In genomic region chr17:68854509-68854908, GRCh38 we compare ENCODE assay signal across 32 cellular contexts.
"Had no signal": no experiment of that assay in that cellular context is flagged by ENCODE, and none has a peak within 500 bp of the region (broad histone marks: within the 10 kb centered on the region; RNA-seq: fewer than 3 reads in every experiment).

No MANE protein-coding gene starts in this region.

- H3K4me3 ChIP-seq: adrenal gland, body of pancreas, breast epithelium had no signal

- H3K4me1 ChIP-seq: body of pancreas, breast epithelium had no signal

- H3K9me3 ChIP-seq: adrenal gland, body of pancreas had no signal

- ATAC-seq: activated CD8-positive, alpha-beta T cell treated with anti-CD3 and anti-CD28 coated beads for 36 hours; activated naive CD4-positive, alpha-beta T cell treated with anti-CD3 and anti-CD28 coated beads, Interleukin-2, amount 50 U/mL, for 72 hours; activated T-cell treated with anti-CD3 and anti-CD28 coated beads, Interleukin-2, amount 50 U/mL, for 4 hours; activated T-cell treated with anti-CD3 and anti-CD28 coated beads, Interleukin-2, amount 50 U/mL, for 72 hours; activated T-helper 17 cell treated with anti-CD3 and anti-CD28 coated beads, Interleukin-2, amount 50 U/mL, for 72 hours; body of pancreas had no signal

- H3K27ac ChIP-seq: adrenal gland, body of pancreas, brain microvascular endothelial cell, breast epithelium, VCaP had no signal

- H3K36me3 ChIP-seq: adrenal gland, brain microvascular endothelial cell, breast epithelium had no signal

- DNase-seq: activated B cell treated with CpG ODN at 0.5 μM for 24 hours; activated CD4-positive, alpha-beta memory T cell treated with anti-CD3 and anti-CD28 coated beads for 36 hours; activated CD4-positive, alpha-beta T cell treated with anti-CD3 and anti-CD28 coated beads for 4 hours; activated CD4-positive, alpha-beta T cell treated with anti-CD3 and anti-CD28 coated beads, Interleukin-2, amount 10 ng/mL, durations not matched to agents 24 days and 14 days; activated CD4-positive, alpha-beta T cell treated with anti-CD3 and anti-CD28 coated beads, Interleukin-2, amount 50 U/mL, for 1 hour; activated CD4-positive, alpha-beta T cell treated with anti-CD3 and anti-CD28 coated beads, Interleukin-2, amount 50 U/mL, for 4 hours; activated CD4-positive, CD25-positive, alpha-beta regulatory T cell treated with anti-CD3 and anti-CD28 coated beads, Interleukin-2, amount 50 U/mL, for 72 hours; activated CD8-positive, alpha-beta memory T cell treated with anti-CD3 and anti-CD28 coated beads, Interleukin-2, amount 50 U/mL, for 4 hours; activated CD8-positive, alpha-beta T cell treated with anti-CD3 and anti-CD28 coated beads for 36 hours; activated effector memory CD4-positive, alpha-beta T cell treated with anti-CD3 and anti-CD28 coated beads, Interleukin-2, amount 50 U/mL, for 16 hours; activated gamma-delta T cell treated with Interleukin-2 at 50 U/mL for 16 hours; activated naive CD4-positive, alpha-beta T cell; activated naive CD4-positive, alpha-beta T cell treated with anti-CD3 and anti-CD28 coated beads for 36 hours; activated naive CD4-positive, alpha-beta T cell treated with anti-CD3 and anti-CD28 coated beads, Interleukin-2, amount 50 U/mL, for 16 hours; activated naive CD8-positive, alpha-beta T cell treated with anti-CD3 and anti-CD28 coated beads for 36 hours; activated T-cell treated with anti-CD3 and anti-CD28 coated beads for 4 hours; activated T-cell treated with anti-CD3 and anti-CD28 coated beads, Interleukin-2, amount 50 U/mL, for 1 hour; activated T-cell treated with anti-CD3 and anti-CD28 coated beads, Interleukin-2, amount 50 U/mL, for 4 hours; activated T-cell treated with anti-CD3 and anti-CD28 coated beads, Interleukin-2, amount 50 U/mL, for 72 hours; adrenal gland; amniotic stem cell; aorta; body of pancreas; brain microvascular endothelial cell; caudate nucleus; T-helper 1 cell; T-helper 2 cell; T-helper 9 cell had no signal

- H3K27me3 ChIP-seq: adrenal gland, body of pancreas, brain microvascular endothelial cell, breast epithelium had no signal
